Comparison of ENCODE assay signal across 1 cellular context in genomic region chr10:133236411-133237240, GRCh38.
TF ChIP-seq lines count a peak whose summit lies in the region.

No MANE protein-coding gene starts in this region.

TF ChIP-seq in SK-N-SH treated with all-trans-retinoic acid at 6 μM for 48 hours, 23 proteins besides CTCF, POLR2A, EP300 and RAD21 (continued from another document):
- TF ChIP-seq TSHZ2 (CRISPR knock-in tag; IDR thresholded peaks at IDR 0.05) (no peak), OSR1 (CRISPR knock-in tag; IDR thresholded peaks at IDR 0.05) (no peak), RARB (CRISPR knock-in tag; IDR thresholded peaks at IDR 0.05) (no peak), CSDC2 (CRISPR knock-in tag; IDR thresholded peaks at IDR 0.05) (no peak), ESRRG (CRISPR knock-in tag; IDR thresholded peaks at IDR 0.05) (no peak), ZNF565 (CRISPR knock-in tag; conservative IDR thresholded peaks at IDR 0.05; ENCODE audit: low read depth) (no peak), PPARA (CRISPR knock-in tag; IDR thresholded peaks at IDR 0.05; ENCODE audit: borderline replicate concordance) (no peak), GLIS3 (CRISPR knock-in tag; IDR thresholded peaks at IDR 0.05) (no peak)
